ENCODE assay signal across 14 cellular contexts in genomic region chr7:100910443-100910842, GRCh38. TPM values are rescaled to one million over a fixed set of nuclear protein-coding genes. Genes with fewer than 3 reads are reported as not detected.
DNase-seq lines count a peak whose midpoint lies in the region; ATAC-seq, FAIRE-seq and TF ChIP-seq lines count a peak whose summit lies in the region.
"Not testable (repeated sequence)": the region's sequence is repeated elsewhere in the genome, so short reads cannot be mapped to it uniquely, and the experiment has no call there.
"Had no signal": no experiment of that assay in that cellular context is flagged by ENCODE, and none has a peak within 500 bp of the region (broad histone marks: within the 10 kb centered on the region; RNA-seq: fewer than 3 reads in every experiment).

No MANE protein-coding gene starts in this region.

- not testable (repeated sequence) for TF ChIP-seq EP300 in K562 (IDR thresholded peaks at IDR 0.05; ENCODE audit: low read length)

- 25% methylated on average over 7 of the region's 7 CpGs for WGBS in K562 (ENCODE audit: insufficient coverage, low coverage, missing lambda C conversion rate)

- peak overlapping the region; percentile 52; the same call in 1 of the 3 replicates for H3K27ac ChIP-seq in K562 (ENCODE audit: extremely low read depth, low read depth, low read length)
- not testable (repeated sequence) for H3K27ac ChIP-seq in kidney (ENCODE audit: low read depth in 2 of 2, low read length in 2 of 2); naive thymus-derived CD4-positive, alpha-beta T cell (ENCODE audit: low read depth, low read length)

- H3K9me3 ChIP-seq in K562 (replicated peaks; ENCODE audit: control insufficient read depth, insufficient read depth, low read depth, low read length); kidney (ENCODE audit: control insufficient read depth in 1 of 2, low read length in 2 of 2); naive thymus-derived CD4-positive, alpha-beta T cell (ENCODE audit: control insufficient read depth in 2 of 3, low read length in 3 of 3): not testable (repeated sequence)

- not testable (repeated sequence) for TF ChIP-seq POLR2A in K562 (conservative IDR thresholded peaks at IDR 0.05)

- H4K20me1 ChIP-seq in K562 (replicated peaks; ENCODE audit: control insufficient read depth, insufficient read depth, low read length), result not testable (repeated sequence)

- peaks cover 2 to 11% (median 4%) of the 10 kb centered on the region in 7 donors for H3K9me3 Mint-ChIP-seq in CD14-positive monocyte
- H3K9me3 Mint-ChIP-seq in naive thymus-derived CD4-positive, alpha-beta T cell, result not testable (repeated sequence)

- peak overlapping the region in 1 of 2 donors; percentile 35 for H3K4me3 Mint-ChIP-seq in CD14-positive monocyte
- H3K4me3 Mint-ChIP-seq in naive thymus-derived CD4-positive, alpha-beta T cell, result not testable (repeated sequence)

- intact Hi-C loops in CD14-positive monocyte (cut with micrococcal nuclease); K562 (cut with micrococcal nuclease); kidney (cut with DNase I); naive thymus-derived CD4-positive, alpha-beta T cell (cut with micrococcal nuclease): not testable (repeated sequence)

- not testable (repeated sequence) for TF ChIP-seq RAD21 in K562 (CRISPR knock-in tag; conservative IDR thresholded peaks at IDR 0.05 in 1 of 2, IDR thresholded peaks at IDR 0.05 in 1 of 2)

- POLR2A ChIA-PET in K562 (lab: Yijun Ruan, JAX), result interaction anchor here (0.6 to 2.1 kb wide), 4 partner anchors 9 to 147 kb away, joined by 3 to 7 read pairs (median 4); no protein-coding TSS in a partner anchor
- POLR2A ChIA-PET in naive thymus-derived CD4-positive, alpha-beta T cell (lab: Charles Lee), result not testable (repeated sequence)

- DNase-seq in CD14-positive monocyte (ENCODE audit: low spot score), result peak; percentile 79
- DNase-seq in KBM-7, result peak; percentile 85
- peak; percentile 79 for DNase-seq in NOMO-1 treated with DMSO at 0.1 percent for 48 hours (lab: John Stamatoyannopoulos, UW; ENCODE audit: unreplicated experiment)
- peak; percentile 35 for DNase-seq in SKM-1 treated with dmso at 0.1 percent for 144 hours (lab: John Stamatoyannopoulos, UW; ENCODE audit: unreplicated experiment)
- DNase-seq in K562 (ENCODE audit: extremely low read depth in 1 of 4, low spot score in 3 of 4), result peak in 2 of 4 experiments; percentile 28 to 32
- DNase-seq in kidney, result peak; percentile 26
- not testable (repeated sequence) for DNase-seq in naive thymus-derived CD4-positive, alpha-beta T cell

- ATAC-seq in K562, result peak; percentile 73
- peak; percentile 76 for ATAC-seq in naive thymus-derived CD4-positive, alpha-beta T cell

- not testable (repeated sequence) for H3K36me3 Mint-ChIP-seq in CD14-positive monocyte; naive thymus-derived CD4-positive, alpha-beta T cell

- not testable (repeated sequence) for H3K4me2 ChIP-seq in K562 (ENCODE audit: insufficient read depth, low read length)

- not testable (repeated sequence) for H3K27me3 Mint-ChIP-seq in CD14-positive monocyte (ENCODE audit: low read depth in 3 of 3)
- peaks cover 0 to 19% (median 9%) of the 10 kb centered on the region in 5 donors for H3K27me3 Mint-ChIP-seq in naive thymus-derived CD4-positive, alpha-beta T cell

- H3K4me1 Mint-ChIP-seq in CD14-positive monocyte, result peaks cover 31% of the 10 kb centered on the region
- H3K4me1 Mint-ChIP-seq in naive thymus-derived CD4-positive, alpha-beta T cell, result not testable (repeated sequence)

- CTCF ChIA-PET in K562 (lab: Yijun Ruan, JAX; ENCODE audit: low intra/inter-chr PET ratio); naive thymus-derived CD4-positive, alpha-beta T cell (lab: Charles Lee): not testable (repeated sequence)

- not testable (repeated sequence) for BruUV-seq in K562 (replicated peaks; lab: Mats Ljungman, UMichigan)

- H3K9me1 ChIP-seq in K562 (ENCODE audit: control insufficient read depth, insufficient read depth, low read length), result not testable (repeated sequence)

- not testable (repeated sequence) for H3K27me3 ChIP-seq in K562 (ENCODE audit: control insufficient read depth in 2 of 2, insufficient read depth in 2 of 2, low read length in 2 of 2); naive thymus-derived CD4-positive, alpha-beta T cell (ENCODE audit: control insufficient read depth in 2 of 2, insufficient read depth in 2 of 2, low read length in 2 of 2)

- in situ Hi-C loops in KBM-7 (cut with MboI; ENCODE audit: low pct_unique_long_range_greater_than_20kb, low sequenced_read_pairs), result not testable (repeated sequence)
- in situ Hi-C loops in K562 (cut with MboI), result loop anchor here (25.0 kb wide), 1 partner anchor 377 kb away; no protein-coding TSS in a partner anchor

- H3K4me3 ChIP-seq in K562; kidney (ENCODE audit: low read length in 2 of 2); naive thymus-derived CD4-positive, alpha-beta T cell (ENCODE audit: low read length): not testable (repeated sequence)

- peak overlapping the region; percentile 28; the same call in 1 of the 2 replicates for H2AFZ ChIP-seq in K562 (ENCODE audit: low read depth, low read length)

- H3K9ac ChIP-seq in K562 (ENCODE audit: insufficient read depth in 1 of 2, low read depth in 2 of 2, low read length in 2 of 2); kidney (ENCODE audit: low read length in 2 of 2): not testable (repeated sequence)

- not testable (repeated sequence) for H3K36me3 ChIP-seq in K562 (ENCODE audit: control insufficient read depth, insufficient read depth, low read length); kidney (ENCODE audit: control insufficient read depth in 1 of 2, insufficient read depth in 2 of 2, low read length in 2 of 2); naive thymus-derived CD4-positive, alpha-beta T cell (ENCODE audit: control insufficient read depth in 2 of 3, insufficient read depth in 3 of 3, low read length in 3 of 3)

- H3K27ac Mint-ChIP-seq in CD14-positive monocyte, result peak overlapping the region; percentile 80 to 97 (median 94)
- H3K27ac Mint-ChIP-seq in naive thymus-derived CD4-positive, alpha-beta T cell, result not testable (repeated sequence)

- not testable (repeated sequence) for H3K79me2 ChIP-seq in K562 (ENCODE audit: control insufficient read depth, insufficient read depth, low read length)

- peak; percentile 79 for FAIRE-seq in K562 (lab: Jason Lieb, UNC)
- not testable (repeated sequence) for FAIRE-seq in kidney (lab: Jason Lieb, UNC)

- not testable (repeated sequence) for TF ChIP-seq CTCF in CD14-positive monocyte (IDR thresholded peaks at IDR 0.05); K562 (IDR thresholded peaks at IDR 0.05 in 2 of 3, conservative IDR thresholded peaks at IDR 0.05 in 1 of 3; ENCODE audit: insufficient read depth in 2 of 3, low read depth in 1 of 3, low read length in 3 of 3); kidney (IDR thresholded peaks at IDR 0.05; ENCODE audit: borderline replicate concordance, extremely low read depth, insufficient read depth)

- H3K4me1 ChIP-seq in K562 (replicated peaks in 1 of 2; ENCODE audit: control insufficient read depth in 2 of 2, insufficient read depth in 2 of 2, low read length in 2 of 2); kidney (ENCODE audit: control insufficient read depth in 1 of 2, insufficient read depth in 1 of 2, low read depth in 1 of 2, low read length in 2 of 2); naive thymus-derived CD4-positive, alpha-beta T cell (ENCODE audit: control insufficient read depth in 2 of 2, insufficient read depth in 2 of 2, low read length in 2 of 2): not testable (repeated sequence)

RNA-seq across cellular contexts. Expression of gene ACHE, which starts 14.8 kb away (rescaled TPM):
- polyA plus RNA-seq in CD14-positive monocyte (not detected), K562 (2011; rRNA removed) (2.5 and 2.8 TPM in 2 replicates), K562 (2014; fragmentation: Illumina TruSeq; extraction: Trizol) (1.9 and 4.2 TPM in 2 replicates), K562 (2014; fragmentation: Nextera tagmentation; extraction: Ambion mirVana) (under 1 TPM; 0.04 to 0.06 TPM), K562 (2014; rRNA removed) (8.0 and 9.3 TPM in 2 replicates), kidney (ENCODE audit: insufficient read depth, low read depth, low replicate concordance) (1.6 TPM)
- total RNA-seq in K562 (2011; cell fraction: chromatin; rRNA removed; ENCODE audit: low replicate concordance), result 9.6 and 34.7 TPM in 2 replicates
- total RNA-seq in K562 (2011; cell fraction: nucleolus; rRNA removed), result 25.8 and 31.3 TPM in 2 replicates
- total RNA-seq in K562 (2011; cell fraction: nucleoplasm; rRNA removed), result 17.1 and 17.3 TPM in 2 replicates
- total RNA-seq in K562 (2014; rRNA removed) (2.7 and 4.0 TPM in 2 replicates), K562 (2014; rRNA removed; fragmentation: Illumina TruSeq; extraction: Trizol) (0.54 and 0.84 TPM in 2 replicates), K562 (2015; rRNA removed; fragmentation: Illumina TruSeq; extraction: Trizol) (0.51 and 0.87 TPM in 2 replicates), K562 (2021) (7.5 and 8.8 TPM in 2 replicates), kidney (3.6 TPM)
- polyA plus RNA-seq in K562 (2011; cell fraction: cytosol; rRNA removed), result 1.4 and 6.8 TPM in 2 replicates
- 9.7 and 46.1 TPM in 2 replicates for polyA plus RNA-seq in K562 (2011; cell fraction: nucleus; rRNA removed)
- polyA plus RNA-seq in K562 (2012), result 2.2 and 3.3 TPM in 2 replicates
- 0.21 and 1.3 TPM in 2 replicates for polyA minus RNA-seq in K562 (2011; rRNA and poly(A)+ RNA removed)
- 1.2 and 5.0 TPM in 2 replicates for polyA minus RNA-seq in K562 (2011; cell fraction: cytosol; rRNA and poly(A)+ RNA removed)
- polyA minus RNA-seq in K562 (2011; cell fraction: nucleus; rRNA and poly(A)+ RNA removed), result 3.3 and 3.9 TPM in 2 replicates
- total RNA-seq in naive thymus-derived CD4-positive, alpha-beta T cell, result under 1 TPM in 3 of 5 experiments, not detected in 2; 0.11 to 0.32 (median 0.22) TPM
- polyA plus RNA-seq in naive thymus-derived CD4-positive, alpha-beta T cell, result not detected
- total RNA-seq: IMR-90, M059J, OCI-LY7 had no signal
- polyA plus RNA-seq: CD4-positive, CD25-positive, alpha-beta regulatory T cell had no signal

RNA-seq across cellular contexts. Expression of gene UFSP1, which starts 20.9 kb away (rescaled TPM):
- under 1 TPM; 0.57 to 0.76 TPM for polyA plus RNA-seq in CD14-positive monocyte
- 2.3 and 9.4 TPM in 2 replicates for total RNA-seq in K562 (2011; cell fraction: chromatin; rRNA removed; ENCODE audit: low replicate concordance)
- 15.4 and 16.7 TPM in 2 replicates for total RNA-seq in K562 (2011; cell fraction: nucleolus; rRNA removed)
- 6.6 and 8.9 TPM in 2 replicates for total RNA-seq in K562 (2011; cell fraction: nucleoplasm; rRNA removed)
- total RNA-seq in K562 (2014; rRNA removed), result 18.8 and 20.9 TPM in 2 replicates
- 1.4 and 2.1 TPM in 2 replicates for total RNA-seq in K562 (2014; rRNA removed; fragmentation: Illumina TruSeq; extraction: Trizol)
- 3.5 and 3.7 TPM in 2 replicates for total RNA-seq in K562 (2015; rRNA removed; fragmentation: Illumina TruSeq; extraction: Trizol)
- total RNA-seq in K562 (2021), result 7.8 and 8.5 TPM in 2 replicates
- 1.7 and 2.3 TPM in 2 replicates for polyA plus RNA-seq in K562 (2011; rRNA removed)
- polyA plus RNA-seq in K562 (2011; cell fraction: cytosol; rRNA removed), result 1.4 and 7.3 TPM in 2 replicates
- 2.0 and 9.3 TPM in 2 replicates for polyA plus RNA-seq in K562 (2011; cell fraction: nucleus; rRNA removed)
- polyA plus RNA-seq in K562 (2012), result 4.0 and 6.4 TPM in 2 replicates
- polyA plus RNA-seq in K562 (2014; fragmentation: Illumina TruSeq; extraction: Trizol), result 1.3 and 2.0 TPM in 2 replicates
- polyA plus RNA-seq in K562 (2014; fragmentation: Nextera tagmentation; extraction: Ambion mirVana), result under 1 TPM; 0.50 to 0.53 TPM
- 13.5 and 14.3 TPM in 2 replicates for polyA plus RNA-seq in K562 (2014; rRNA removed)
- polyA minus RNA-seq in K562 (2011; rRNA and poly(A)+ RNA removed), result 1.4 and 2.4 TPM in 2 replicates
- 3.8 and 6.0 TPM in 2 replicates for polyA minus RNA-seq in K562 (2011; cell fraction: cytosol; rRNA and poly(A)+ RNA removed)
- 13.9 and 15.2 TPM in 2 replicates for polyA minus RNA-seq in K562 (2011; cell fraction: nucleus; rRNA and poly(A)+ RNA removed)
- 3.4 TPM for total RNA-seq in kidney
- 3.8 TPM for polyA plus RNA-seq in kidney (ENCODE audit: insufficient read depth, low read depth, low replicate concordance)
- total RNA-seq in naive thymus-derived CD4-positive, alpha-beta T cell, result 10 to 100 TPM in 1 of 5 experiments, 1 to 10 TPM in 4; 2.1 to 11.1 (median 3.5) TPM
- polyA plus RNA-seq in naive thymus-derived CD4-positive, alpha-beta T cell, result 1 to 10 TPM in 1 of 2 donors, under 1 TPM in 1; 0.99 to 1.9 TPM

RNA-seq across cellular contexts. Expression of gene SRRT, which starts 35.5 kb away (rescaled TPM):
- polyA plus RNA-seq in CD14-positive monocyte, result 10 to 100 TPM; 26.9 to 29.6 TPM
- 448 and 751 TPM in 2 replicates for total RNA-seq in K562 (2011; cell fraction: chromatin; rRNA removed; ENCODE audit: low replicate concordance)
- total RNA-seq in K562 (2011; cell fraction: nucleolus; rRNA removed), result 282 and 327 TPM in 2 replicates
- total RNA-seq in K562 (2011; cell fraction: nucleoplasm; rRNA removed), result 310 and 324 TPM in 2 replicates
- total RNA-seq in K562 (2014; rRNA removed), result 155 and 156 TPM in 2 replicates
- 51.8 and 71.6 TPM in 2 replicates for total RNA-seq in K562 (2014; rRNA removed; fragmentation: Illumina TruSeq; extraction: Trizol)
- total RNA-seq in K562 (2015; rRNA removed; fragmentation: Illumina TruSeq; extraction: Trizol), result 80.6 and 84.4 TPM in 2 replicates
- total RNA-seq in K562 (2021), result 238 and 263 TPM in 2 replicates
- polyA plus RNA-seq in K562 (2011; rRNA removed), result 36.5 and 68.2 TPM in 2 replicates
- 31.1 and 47.3 TPM in 2 replicates for polyA plus RNA-seq in K562 (2011; cell fraction: cytosol; rRNA removed)
- polyA plus RNA-seq in K562 (2011; cell fraction: nucleus; rRNA removed), result 397 and 581 TPM in 2 replicates
- polyA plus RNA-seq in K562 (2012), result 151 and 218 TPM in 2 replicates
- polyA plus RNA-seq in K562 (2014; fragmentation: Illumina TruSeq; extraction: Trizol), result 143 and 145 TPM in 2 replicates
- 10 to 100 TPM; 10.3 to 16.7 TPM for polyA plus RNA-seq in K562 (2014; fragmentation: Nextera tagmentation; extraction: Ambion mirVana)
- polyA plus RNA-seq in K562 (2014; rRNA removed), result 140 and 171 TPM in 2 replicates
- 33.4 and 36.1 TPM in 2 replicates for polyA minus RNA-seq in K562 (2011; rRNA and poly(A)+ RNA removed)
- 63.2 and 87.3 TPM in 2 replicates for polyA minus RNA-seq in K562 (2011; cell fraction: cytosol; rRNA and poly(A)+ RNA removed)
- polyA minus RNA-seq in K562 (2011; cell fraction: nucleus; rRNA and poly(A)+ RNA removed), result 122 and 159 TPM in 2 replicates
- total RNA-seq in kidney, result 127 TPM
- polyA plus RNA-seq in kidney (ENCODE audit: insufficient read depth, low read depth, low replicate concordance), result 58.2 TPM
- total RNA-seq in naive thymus-derived CD4-positive, alpha-beta T cell, result 100 to 1,000 TPM; 212 to 271 (median 261) TPM
- 10 to 100 TPM; 43.6 to 64.4 TPM for polyA plus RNA-seq in naive thymus-derived CD4-positive, alpha-beta T cell

RNA-seq across cellular contexts. Expression of gene MUC3A, which starts 38.9 kb away (rescaled TPM):
- polyA plus RNA-seq in CD14-positive monocyte (not detected), K562 (2011; rRNA removed) (0.25 and 0.35 TPM in 2 replicates), K562 (2014; fragmentation: Illumina TruSeq; extraction: Trizol) (1.7 and 2.2 TPM in 2 replicates), K562 (2014; fragmentation: Nextera tagmentation; extraction: Ambion mirVana) (under 1 TPM; 0.06 to 0.08 TPM), K562 (2014; rRNA removed) (0.25 and 0.53 TPM in 2 replicates), kidney (ENCODE audit: insufficient read depth, low read depth, low replicate concordance) (0.65 TPM)
- 2.0 and 2.9 TPM in 2 replicates for total RNA-seq in K562 (2011; cell fraction: chromatin; rRNA removed; ENCODE audit: low replicate concordance)
- 1.4 and 1.8 TPM in 2 replicates for total RNA-seq in K562 (2011; cell fraction: nucleolus; rRNA removed)
- 1.9 and 6.0 TPM in 2 replicates for total RNA-seq in K562 (2011; cell fraction: nucleoplasm; rRNA removed)
- total RNA-seq in K562 (2014; rRNA removed) (0.09 and 0.33 TPM in 2 replicates), K562 (2014; rRNA removed; fragmentation: Illumina TruSeq; extraction: Trizol) (0.13 and 0.15 TPM in 2 replicates), K562 (2015; rRNA removed; fragmentation: Illumina TruSeq; extraction: Trizol) (not detected in 2 replicates), K562 (2021) (1.6 and 2.6 TPM in 2 replicates), kidney (39.1 TPM)
- 0.25 and 0.44 TPM in 2 replicates for polyA plus RNA-seq in K562 (2011; cell fraction: cytosol; rRNA removed)
- polyA plus RNA-seq in K562 (2011; cell fraction: nucleus; rRNA removed), result 1.0 and 2.1 TPM in 2 replicates
- 1.4 TPM in 2 replicates for polyA plus RNA-seq in K562 (2012)
- polyA minus RNA-seq in K562 (2011; rRNA and poly(A)+ RNA removed), result 0.24 and 0.39 TPM in 2 replicates
- polyA minus RNA-seq in K562 (2011; cell fraction: cytosol; rRNA and poly(A)+ RNA removed), result 1.0 TPM in 1 of 2 replicates, not detected in the other
- polyA minus RNA-seq in K562 (2011; cell fraction: nucleus; rRNA and poly(A)+ RNA removed), result 0.11 and 0.40 TPM in 2 replicates
- total RNA-seq in naive thymus-derived CD4-positive, alpha-beta T cell, result not detected
- not detected for polyA plus RNA-seq in naive thymus-derived CD4-positive, alpha-beta T cell
- total RNA-seq: A172; CD4-positive, CD25-positive, alpha-beta regulatory T cell; IMR-90; M059J; NCI-H460; OCI-LY7 had no signal
- polyA plus RNA-seq: AG04450; CD4-positive, CD25-positive, alpha-beta regulatory T cell had no signal

RNA-seq across cellular contexts. Expression of gene TRIP6, which starts 43.3 kb away (rescaled TPM):
- polyA plus RNA-seq in CD14-positive monocyte (1 to 10 TPM; 1.9 to 5.9 TPM), K562 (2011; rRNA removed) (48.5 and 54.0 TPM in 2 replicates), K562 (2014; fragmentation: Illumina TruSeq; extraction: Trizol) (35.6 and 78.2 TPM in 2 replicates), K562 (2014; fragmentation: Nextera tagmentation; extraction: Ambion mirVana) (10 to 100 TPM in 1 of 2 experiments, 1 to 10 TPM in 1; 5.9 to 12.0 TPM), K562 (2014; rRNA removed) (103 and 112 TPM in 2 replicates), kidney (ENCODE audit: insufficient read depth, low read depth, low replicate concordance) (92.6 TPM)
- 66.0 and 118 TPM in 2 replicates for total RNA-seq in K562 (2011; cell fraction: chromatin; rRNA removed; ENCODE audit: low replicate concordance)
- 92.2 and 99.2 TPM in 2 replicates for total RNA-seq in K562 (2011; cell fraction: nucleolus; rRNA removed)
- 66.9 and 80.3 TPM in 2 replicates for total RNA-seq in K562 (2011; cell fraction: nucleoplasm; rRNA removed)
- total RNA-seq in K562 (2014; rRNA removed) (104 and 108 TPM in 2 replicates), K562 (2014; rRNA removed; fragmentation: Illumina TruSeq; extraction: Trizol) (28.3 and 28.9 TPM in 2 replicates), K562 (2015; rRNA removed; fragmentation: Illumina TruSeq; extraction: Trizol) (85.7 and 90.5 TPM in 2 replicates), K562 (2021) (141 and 148 TPM in 2 replicates), kidney (74.4 TPM)
- 55.2 and 103 TPM in 2 replicates for polyA plus RNA-seq in K562 (2011; cell fraction: cytosol; rRNA removed)
- 104 and 125 TPM in 2 replicates for polyA plus RNA-seq in K562 (2011; cell fraction: nucleus; rRNA removed)
- 96.4 and 111 TPM in 2 replicates for polyA plus RNA-seq in K562 (2012)
- polyA minus RNA-seq in K562 (2011; rRNA and poly(A)+ RNA removed), result 16.6 and 36.4 TPM in 2 replicates
- polyA minus RNA-seq in K562 (2011; cell fraction: cytosol; rRNA and poly(A)+ RNA removed), result 27.3 and 36.2 TPM in 2 replicates
- polyA minus RNA-seq in K562 (2011; cell fraction: nucleus; rRNA and poly(A)+ RNA removed), result 31.2 and 31.5 TPM in 2 replicates
- total RNA-seq in naive thymus-derived CD4-positive, alpha-beta T cell, result 10 to 100 TPM in 4 of 5 experiments, 1 to 10 TPM in 1; 8.0 to 28.1 (median 10.4) TPM
- polyA plus RNA-seq in naive thymus-derived CD4-positive, alpha-beta T cell, result 1 to 10 TPM; 3.4 to 3.9 TPM
